18 cellular contexts compared by ENCODE assay signal in the genomic region with DNA sequence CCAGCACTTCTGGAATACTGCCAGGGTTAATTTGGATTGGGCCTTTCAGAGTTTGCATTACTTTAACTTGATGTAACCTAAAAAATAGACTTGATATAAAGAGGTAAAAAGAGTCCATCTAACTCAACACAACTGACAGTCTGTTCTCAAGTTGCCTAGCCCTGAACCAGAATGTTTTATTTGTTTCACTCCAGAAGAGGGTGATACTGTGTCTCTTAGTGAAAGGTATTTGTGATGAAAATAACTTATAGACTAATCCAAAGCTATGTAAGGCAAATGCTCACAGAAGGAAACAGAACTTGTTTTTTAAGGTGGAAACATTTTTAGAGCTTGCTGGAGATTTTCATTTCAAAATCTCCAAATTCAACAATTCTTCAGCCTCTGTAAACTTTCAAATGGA.
DNase-seq lines count a peak whose midpoint lies in the region; ATAC-seq and TF ChIP-seq lines count a peak whose summit lies in the region.
"Had no signal": no experiment of that assay in that cellular context is flagged by ENCODE, and none has a peak within 500 bp of the region (broad histone marks: within the 10 kb centered on the region; RNA-seq: fewer than 3 reads in every experiment).

No MANE protein-coding gene starts in this region.

- no peak overlapping the region for H3K4me3 ChIP-seq in Loucy (ENCODE audit: low read length, poor library complexity, severe bottlenecking)
- H3K4me3 ChIP-seq: pancreas, SJSA1 had no signal

- H3K4me1 ChIP-seq in Loucy (ENCODE audit: insufficient read depth, low read length, poor library complexity, severe bottlenecking): peaks cover 26% of the 10 kb centered on the region
- H3K4me1 ChIP-seq: pancreas had no signal

- no peaks in the 10 kb centered on the region for H3K27me3 ChIP-seq in Loucy (ENCODE audit: insufficient read depth, low read length, poor library complexity, severe bottlenecking)
- H3K27me3 ChIP-seq: pancreas, SJSA1 had no signal

- H2AFZ ChIP-seq in Loucy (ENCODE audit: low read length): no peak overlapping the region

- H3K36me3 ChIP-seq in Loucy (ENCODE audit: insufficient read depth, low read length): no peaks in the 10 kb centered on the region
- H3K36me3 ChIP-seq: pancreas, SJSA1 had no signal

- H4K20me1 ChIP-seq in Loucy (ENCODE audit: insufficient read depth, low read length, poor library complexity, severe bottlenecking): no peaks in the 10 kb centered on the region

- H3F3A ChIP-seq in Loucy (ENCODE audit: low read depth): no peaks in the 10 kb centered on the region

- no peak overlapping the region for H3K9ac ChIP-seq in Loucy (ENCODE audit: low read depth, low read length, poor library complexity, severe bottlenecking)

- TF ChIP-seq CTCF in Loucy (conservative IDR thresholded peaks at IDR 0.05; ENCODE audit: low read length) (peak; percentile 48), CD14-positive monocyte (IDR thresholded peaks at IDR 0.05) (no peak)

- no peaks in the 10 kb centered on the region for H3K79me2 ChIP-seq in Loucy (ENCODE audit: insufficient read depth, low read length)

- H3K4me1 Mint-ChIP-seq in CD14-positive monocyte: peaks cover 12% of the 10 kb centered on the region

- no peaks in the 10 kb centered on the region for H3K9me3 ChIP-seq in Loucy (ENCODE audit: insufficient read depth, low read depth, low read length)
- H3K9me3 ChIP-seq: pancreas, SJSA1 had no signal

- H3K9me3 Mint-ChIP-seq in CD14-positive monocyte: peaks cover 4 to 9% (median 6%) of the 10 kb centered on the region in 7 donors
- H3K9me3 Mint-ChIP-seq: activated T-helper 17 cell treated with anti-CD3 and anti-CD28 coated beads, Interleukin-2, amount 50 U/mL, for 72 hours had no signal

- no peak overlapping the region for H3K27ac Mint-ChIP-seq in CD14-positive monocyte
- H3K27ac Mint-ChIP-seq: activated naive CD8-positive, alpha-beta T cell treated with anti-CD3 and anti-CD28 coated beads, Interleukin-2, amount 50 U/mL, for 24 hours had no signal

- no peak overlapping the region for H3K4me2 ChIP-seq in Loucy (ENCODE audit: low read depth, low read length, poor library complexity, severe bottlenecking)

- no peaks in the 10 kb centered on the region for H3K9me2 ChIP-seq in Loucy (replicated peaks; ENCODE audit: low read depth, low read length)

- no peaks in the 10 kb centered on the region for H3K27me3 Mint-ChIP-seq in CD14-positive monocyte (ENCODE audit: low read depth in 3 of 3)
- H3K27me3 Mint-ChIP-seq: activated naive CD8-positive, alpha-beta T cell treated with anti-CD3 and anti-CD28 coated beads, Interleukin-2, amount 50 U/mL, for 24 hours; activated T-helper 17 cell treated with anti-CD3 and anti-CD28 coated beads, Interleukin-2, amount 50 U/mL, for 72 hours had no signal

- DNase-seq in COR-L47 (lab: John Stamatoyannopoulos, UW) (peak; percentile 17), amniotic epithelial cell (ENCODE audit: low read depth) (peak; percentile 73), myocyte (ENCODE audit: low read depth) (peak; percentile 6), CD14-positive monocyte (ENCODE audit: low spot score) (no peak), occipital lobe (lab: John Stamatoyannopoulos, UW) (no peak)
- DNase-seq in stimulated activated naive CD8-positive, alpha-beta T cell treated with anti-CD3 and anti-CD28 coated beads, Interleukin-15, Interleukin-2, amounts not matched to agents 100 U/mL and 50 U/mL, for 24 hours: no peak
- DNase-seq: activated naive CD8-positive, alpha-beta T cell treated with anti-CD3 and anti-CD28 coated beads, Interleukin-2, amount 50 U/mL, for 24 hours; left ventricle myocardium superior; NCI-H146; NCI-H446 treated with DMSO at 0.1 percent for 48 hours; pancreas; stimulated activated CD4-positive, alpha-beta T cell treated with anti-CD3 and anti-CD28 coated beads, Interleukin-4, amount 100 ng/mL, for 4 hours; stimulated activated CD8-positive, alpha-beta memory T cell treated with anti-CD3 and anti-CD28 coated beads, Interleukin-4, amount 100 ng/mL, for 48 hours; T-helper 9 cell had no signal

- H3K36me3 Mint-ChIP-seq in CD14-positive monocyte: no peaks in the 10 kb centered on the region

- H3K4me3 Mint-ChIP-seq in CD14-positive monocyte: no peak overlapping the region
- H3K4me3 Mint-ChIP-seq: activated naive CD8-positive, alpha-beta T cell treated with anti-CD3 and anti-CD28 coated beads, Interleukin-2, amount 50 U/mL, for 24 hours; activated T-helper 17 cell treated with anti-CD3 and anti-CD28 coated beads, Interleukin-2, amount 50 U/mL, for 72 hours had no signal

- intact Hi-C loops in CD14-positive monocyte (cut with micrococcal nuclease): no loop called here

- no peak for ATAC-seq in stimulated activated naive CD8-positive, alpha-beta T cell treated with anti-CD3 and anti-CD28 coated beads, Interleukin-15, Interleukin-2, amounts not matched to agents 100 U/mL and 50 U/mL, for 24 hours
- ATAC-seq: activated CD4-positive, CD25-positive, alpha-beta regulatory T cell treated with anti-CD3 and anti-CD28 coated beads, Interleukin-2, amount 50 U/mL, for 24 hours; activated naive CD8-positive, alpha-beta T cell treated with anti-CD3 and anti-CD28 coated beads, Interleukin-2, amount 50 U/mL, for 24 hours; activated T-helper 17 cell treated with anti-CD3 and anti-CD28 coated beads, Interleukin-2, amount 50 U/mL, for 72 hours; left ventricle myocardium superior; pancreas had no signal

Comparison
In these comparisons a context has a peak if more than half of its experiments do, and no peak if none do; other contexts are left out.
1. DNase-seq: peak in COR-L47 (single experiment), amniotic epithelial cell (single experiment) and myocyte (single experiment); none in CD14-positive monocyte (single experiment), occipital lobe (single experiment) and stimulated activated naive CD8-positive, alpha-beta T cell treated with anti-CD3 and anti-CD28 coated beads, Interleukin-15, Interleukin-2, amounts not matched to agents 100 U/mL and 50 U/mL, for 24 hours (single experiment).